Comparison of ENCODE assay signal across 21 cellular contexts in the genomic region with DNA sequence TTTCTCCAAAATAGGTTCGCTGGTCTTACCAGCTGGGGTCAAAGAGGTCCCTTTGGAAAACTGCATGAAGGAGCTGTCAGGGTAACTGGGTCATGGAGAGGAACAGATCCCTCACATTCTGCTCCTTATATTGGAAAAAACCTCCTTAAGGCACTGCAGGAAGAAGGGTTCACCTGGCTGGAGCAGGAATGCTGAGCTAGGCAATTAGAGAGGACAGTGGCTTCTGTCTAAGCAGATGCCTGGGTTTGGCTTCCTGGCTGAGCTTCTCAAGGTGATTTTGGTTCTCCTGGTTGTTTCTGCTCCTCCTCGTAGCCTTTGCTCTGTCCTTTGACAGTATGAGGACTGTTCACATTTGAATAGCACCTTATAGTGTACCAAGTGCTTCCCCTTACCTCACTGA. TPM values are rescaled to one million over a fixed set of nuclear protein-coding genes. Genes with fewer than 3 reads are reported as not detected.
DNase-seq lines count a peak whose midpoint lies in the region; ATAC-seq, FAIRE-seq and TF ChIP-seq lines count a peak whose summit lies in the region.
"Had no signal": no experiment of that assay in that cellular context is flagged by ENCODE, and none has a peak within 500 bp of the region (broad histone marks: within the 10 kb centered on the region; RNA-seq: fewer than 3 reads in every experiment).

No MANE protein-coding gene starts in this region.

- TF ChIP-seq POLR2A in H1 (IDR thresholded peaks at IDR 0.05; ENCODE audit: control extremely low read depth in 1 of 2, low read depth in 2 of 2, low read length in 2 of 2) (no peak), uterus (IDR thresholded peaks at IDR 0.05) (no peak)

- H3K4me1 ChIP-seq in MM.1S (ENCODE audit: low read length) (peaks cover 11% of the 10 kb centered on the region), H1 (replicated peaks in 1 of 4; ENCODE audit: control insufficient read depth in 3 of 4, insufficient read depth in 4 of 4, low read length in 3 of 4) (peaks cover 6 to 18% (median 11%) of the 10 kb centered on the region in 4 experiments), parathyroid adenoma (peaks cover 52% of the 10 kb centered on the region), uterus (peaks cover 7 to 24% of the 10 kb centered on the region in 2 donors)

- no peak overlapping the region for H4K91ac ChIP-seq in H1 (replicated peaks; ENCODE audit: insufficient read length, low read length)

- H3K18ac ChIP-seq in H1 (ENCODE audit: extremely low read depth, low read length) = no peak overlapping the region

- no peaks in the 10 kb centered on the region for H3K9me2 ChIP-seq in MM.1S (replicated peaks; ENCODE audit: insufficient read depth, low read length)

- H4K20me1 ChIP-seq in MM.1S (ENCODE audit: insufficient read depth, low read length) (no peaks in the 10 kb centered on the region), H1 (replicated peaks in 1 of 2; ENCODE audit: control insufficient read depth in 1 of 2, insufficient read depth in 2 of 2, low read length in 2 of 2) (no peaks in the 10 kb centered on the region)

- peaks cover 12% of the 10 kb centered on the region for H3K27me3 Mint-ChIP-seq in activated T-helper 2 cell treated with anti-CD3 and anti-CD28 coated beads, Interferon-gamma antibody, Interleukin-2, Interleukin-4, amounts not matched to agents 10 μg/mL and 5 μg/mL and 100 μg/mL, durations not matched to agents 14 hours and 24 hours and 36 hours (ENCODE audit: low read depth)

- H3K9me3 ChIP-seq in MM.1S (replicated peaks; ENCODE audit: insufficient read depth, low read length) (no peaks in the 10 kb centered on the region), H1 (ENCODE audit: insufficient read depth in 2 of 2, low read depth in 1 of 2, low read length in 1 of 2) (peaks cover 5 to 6% of the 10 kb centered on the region in 2 experiments; a peak in 1 of 4 replicates), parathyroid adenoma (ENCODE audit: control insufficient read depth, low read length) (no peaks in the 10 kb centered on the region), uterus (no peaks in the 10 kb centered on the region)
- H3K9me3 ChIP-seq: BE2C had no signal

- H2BK15ac ChIP-seq in H1 (ENCODE audit: low read length) = no peak overlapping the region

- DNase-seq in MM.1S (no peak), H1 (ENCODE audit: low read depth in 1 of 2, low spot score in 2 of 2) (no peak), uterus (no peak), amygdala (lab: John Stamatoyannopoulos, UW) (no peak)
- DNase-seq in activated T-helper 2 cell treated with anti-CD3 and anti-CD28 coated beads, Interferon-gamma antibody, Interleukin-2, Interleukin-4, amounts not matched to agents 10 μg/mL and 5 μg/mL and 100 μg/mL, durations not matched to agents 14 hours and 24 hours and 36 hours (ENCODE audit: low spot score) = no peak
- DNase-seq: BE2C; Caco-2; CD4-positive, alpha-beta T cell; KBM-7; NCI-H1105 treated with DMSO at 0.1 percent for 48 hours; NCI-H1694; NCI-H2081 treated with DMSO at 0.1 percent for 48 hours; SHP77 treated with DMSO at 0.1 percent for 48 hours had no signal

- no peak overlapping the region for H3K27ac ChIP-seq in MM.1S (ENCODE audit: low read length)
- no peak overlapping the region for H3K27ac ChIP-seq in H1 (ENCODE audit: low read depth, low read length)
- peak overlapping the region; percentile 31 for H3K27ac ChIP-seq in parathyroid adenoma
- H3K27ac ChIP-seq in uterus = peak overlapping the region; percentile 92 to 95

- TF ChIP-seq RAD21 in H1 (IDR thresholded peaks at IDR 0.05 in 1 of 2, conservative IDR thresholded peaks at IDR 0.05 in 1 of 2; ENCODE audit: low read depth in 2 of 2, low read length in 2 of 2) = no peak

- H2AFZ ChIP-seq in MM.1S (ENCODE audit: low read length) (0 out of 2 replicates have a peak overlapping the region, but pooled peaks have one; percentile 16), H1 (ENCODE audit: low read length) (no peak overlapping the region), parathyroid adenoma (peak overlapping the region; percentile 65)
- H2AFZ ChIP-seq: GM23338 had no signal

- TF ChIP-seq CTCF in MM.1S (IDR thresholded peaks at IDR 0.05; ENCODE audit: low read length) (no peak), H1 (IDR thresholded peaks at IDR 0.05; ENCODE audit: control extremely low read depth in 1 of 3, insufficient read depth in 1 of 3, low read depth in 1 of 3, low read length in 3 of 3) (no peak), parathyroid adenoma (IDR thresholded peaks at IDR 0.05) (no peak), uterus (IDR thresholded peaks at IDR 0.05) (no peak)

- H2BK20ac ChIP-seq in H1 (ENCODE audit: low read length) = no peak overlapping the region

- no peaks in the 10 kb centered on the region for H3F3A ChIP-seq in MM.1S (ENCODE audit: insufficient read depth, low read length)

- no peak overlapping the region for H2BK5ac ChIP-seq in H1 (ENCODE audit: low read depth, low read length)

- H3K9me3 Mint-ChIP-seq in activated T-helper 2 cell treated with anti-CD3 and anti-CD28 coated beads, Interferon-gamma antibody, Interleukin-2, Interleukin-4, amounts not matched to agents 10 μg/mL and 5 μg/mL and 100 μg/mL, durations not matched to agents 14 hours and 24 hours and 36 hours = peaks cover 6% of the 10 kb centered on the region

- H3K27me3 ChIP-seq in MM.1S (replicated peaks; ENCODE audit: insufficient read depth, low read length) (no peaks in the 10 kb centered on the region), H1 (replicated peaks in 1 of 4; ENCODE audit: control insufficient read depth in 3 of 4, extremely low read depth in 1 of 4, insufficient read depth in 3 of 4, low read length in 3 of 4) (no peaks in the 10 kb centered on the region), parathyroid adenoma (ENCODE audit: control insufficient read depth, insufficient read depth, low read length) (no peaks in the 10 kb centered on the region), uterus (no peaks in the 10 kb centered on the region)
- H3K27me3 ChIP-seq: BE2C had no signal

- H3K56ac ChIP-seq in H1 (replicated peaks; ENCODE audit: insufficient read length, low read depth, low read length) = no peak overlapping the region

- no peaks in the 10 kb centered on the region for H3K4me1 Mint-ChIP-seq in activated T-helper 2 cell treated with anti-CD3 and anti-CD28 coated beads, Interferon-gamma antibody, Interleukin-2, Interleukin-4, amounts not matched to agents 10 μg/mL and 5 μg/mL and 100 μg/mL, durations not matched to agents 14 hours and 24 hours and 36 hours (ENCODE audit: low read depth)

- H3K36me3 ChIP-seq in MM.1S (replicated peaks; ENCODE audit: insufficient read depth, low read length) (no peaks in the 10 kb centered on the region), H1 (ENCODE audit: control insufficient read depth in 2 of 4, insufficient read depth in 4 of 4, low read length in 3 of 4) (no peaks in the 10 kb centered on the region), parathyroid adenoma (ENCODE audit: control insufficient read depth, insufficient read depth, low read length) (no peaks in the 10 kb centered on the region), uterus (no peaks in the 10 kb centered on the region)
- H3K36me3 ChIP-seq: BE2C had no signal

- no peak for TF ChIP-seq EP300 in H1 (IDR thresholded peaks at IDR 0.05; ENCODE audit: borderline replicate concordance in 1 of 2, low read depth in 2 of 2, low read length in 2 of 2)

- no peak for FAIRE-seq in H1 (lab: Jason Lieb, UNC)
- FAIRE-seq: GM12878, GM19239 had no signal

- no peak overlapping the region for H2AK5ac ChIP-seq in H1 (ENCODE audit: low read depth, low read length)

- POLR2A ChIA-PET in H1 (lab: Charles Lee; ENCODE audit: partially characterized antibody) = no interaction called here

- no peak overlapping the region for H2BK120ac ChIP-seq in H1 (replicated peaks; ENCODE audit: low read depth, low read length)

- no peak overlapping the region for H3K4me2 ChIP-seq in MM.1S (ENCODE audit: low read depth, low read length)
- no peak overlapping the region for H3K4me2 ChIP-seq in H1 (ENCODE audit: insufficient read depth in 1 of 2, low read depth in 2 of 2, low read length in 2 of 2)
- peak overlapping the region; percentile 18 for H3K4me2 ChIP-seq in parathyroid adenoma (ENCODE audit: low read length)
- H3K4me2 ChIP-seq: GM23338 had no signal

- H3K79me2 ChIP-seq in MM.1S (ENCODE audit: low read length) = no peaks in the 10 kb centered on the region
- no peaks in the 10 kb centered on the region for H3K79me2 ChIP-seq in H1 (ENCODE audit: control insufficient read depth in 1 of 2, insufficient read depth in 2 of 2, low read length in 2 of 2)
- no peaks in the 10 kb centered on the region for H3K79me2 ChIP-seq in parathyroid adenoma

- no peak overlapping the region for H2BK12ac ChIP-seq in H1 (ENCODE audit: low read depth, low read length)

- no peak overlapping the region for H3K4me3 Mint-ChIP-seq in activated T-helper 2 cell treated with anti-CD3 and anti-CD28 coated beads, Interferon-gamma antibody, Interleukin-2, Interleukin-4, amounts not matched to agents 10 μg/mL and 5 μg/mL and 100 μg/mL, durations not matched to agents 14 hours and 24 hours and 36 hours (ENCODE audit: low read depth)
- H3K4me3 Mint-ChIP-seq: CD4-positive, alpha-beta T cell; GM23338 had no signal

- WGBS in H1 (ENCODE audit: extremely low coverage in 1 of 2, insufficient coverage in 1 of 2, insufficient read length in 1 of 2, insufficient replicate concordance in 2 of 2, low coverage in 1 of 2, low lambda C conversion rate in 2 of 2, missing lambda C conversion rate in 1 of 2), 2 experiments = 91% methylated on average over 2 of the region's 2 CpGs; no CpG with 5 or more reads in 1 of the 2 experiments

- H4K8ac ChIP-seq in H1 (ENCODE audit: extremely low read depth, insufficient read depth, low read length) = no peak overlapping the region

- no peak overlapping the region for H3K23ac ChIP-seq in H1 (ENCODE audit: insufficient read length)

- no peaks in the 10 kb centered on the region for H3K79me1 ChIP-seq in H1 (ENCODE audit: low read depth, low read length)

- H3K4ac ChIP-seq in H1 (replicated peaks; ENCODE audit: insufficient read length, low read depth, low read length) = no peak overlapping the region

- intact Hi-C loops in uterus (cut with DNase I; ENCODE audit: low total_unique reads) = no loop called here
- intact Hi-C loops in activated T-helper 2 cell treated with anti-CD3 and anti-CD28 coated beads, Interferon-gamma antibody, Interleukin-2, Interleukin-4, amounts not matched to agents 10 μg/mL and 5 μg/mL and 100 μg/mL, durations not matched to agents 14 hours and 24 hours and 36 hours (cut with micrococcal nuclease) = no loop called here

- no peak overlapping the region for H3K14ac ChIP-seq in H1 (ENCODE audit: insufficient read length)

- H3K4me3 ChIP-seq in MM.1S (ENCODE audit: low read length) = no peak overlapping the region
- no peak overlapping the region for H3K4me3 ChIP-seq in H1 (ENCODE audit: extremely low read depth in 1 of 4, insufficient read depth in 2 of 4, low read depth in 3 of 4, low read length in 4 of 4)
- H3K4me3 ChIP-seq in parathyroid adenoma (ENCODE audit: low read depth, low read length) = no peak overlapping the region
- no peak overlapping the region for H3K4me3 ChIP-seq in uterus
- H3K4me3 ChIP-seq: GM12878, GM23338 had no signal

- no peak overlapping the region for H4K5ac ChIP-seq in H1 (ENCODE audit: insufficient read length, low read depth, low read length)

- H3K23me2 ChIP-seq in H1 (ENCODE audit: low read depth, low read length) = no peaks in the 10 kb centered on the region

- H3K9ac ChIP-seq in MM.1S (ENCODE audit: low read length) = no peak overlapping the region
- H3K9ac ChIP-seq in H1 (replicated peaks in 1 of 4; ENCODE audit: extremely low read depth in 1 of 4, low read depth in 3 of 4, low read length in 3 of 4) = 0 out of 7 replicates have a peak overlapping the region, but pooled peaks of 1 of the 4 experiments have one; percentile 1
- H3K9ac ChIP-seq in parathyroid adenoma = no peak overlapping the region

- no peak for ATAC-seq in GM19455 (IDR thresholded peaks at IDR 0.05; ENCODE audit: unreplicated experiment)
- ATAC-seq: GM12878, GM23338, HCT116, SK-N-SH treated with all-trans-retinoic acid at 6 μM for 48 hours had no signal

- no peak overlapping the region for H3K27ac Mint-ChIP-seq in activated T-helper 2 cell treated with anti-CD3 and anti-CD28 coated beads, Interferon-gamma antibody, Interleukin-2, Interleukin-4, amounts not matched to agents 10 μg/mL and 5 μg/mL and 100 μg/mL, durations not matched to agents 14 hours and 24 hours and 36 hours
- H3K27ac Mint-ChIP-seq: CD4-positive, alpha-beta T cell; GM23338 had no signal

- CTCF ChIA-PET in H1 (lab: Charles Lee; ENCODE audit: partially characterized antibody) = interaction anchor here (0.8 to 0.9 kb wide), 2 partner anchors 17 to 43 kb away, joined by 3 to 4 read pairs; no protein-coding TSS in a partner anchor

- H3K36me3 Mint-ChIP-seq in activated T-helper 2 cell treated with anti-CD3 and anti-CD28 coated beads, Interferon-gamma antibody, Interleukin-2, Interleukin-4, amounts not matched to agents 10 μg/mL and 5 μg/mL and 100 μg/mL, durations not matched to agents 14 hours and 24 hours and 36 hours (ENCODE audit: low read depth) = no peaks in the 10 kb centered on the region

RNA-seq across cellular contexts. Expression of a gene that starts 19.6 kb away (rescaled TPM):
- total RNA-seq in H1 (2021; fragmentation: NEBNext Ultra II Directional; extraction: Animal tissue kit (Norgen Biotek cat#: 25700)) = 0.09 TPM in 1 of 2 replicates, not detected in the other
- 0.08 and 0.09 TPM in 2 replicates for polyA plus RNA-seq in H1 (2011; rRNA removed)
- 0.10 TPM for polyA plus RNA-seq in H1 (2011; cell fraction: cytosol; rRNA removed)
- polyA plus RNA-seq in H1 (2011; cell fraction: nucleus; rRNA removed) = 0.14 TPM
- polyA plus RNA-seq in H1 (2012, experiment 1 of 2) = 0.07 to 0.31 TPM (median 0.17 TPM) in 4 replicates
- 0.04 TPM for polyA plus RNA-seq in H1 (2012, experiment 2 of 2)
- 0.02 TPM for polyA plus RNA-seq in H1 (2013, experiment 1 of 2)
- polyA plus RNA-seq in H1 (2013, experiment 2 of 2) = 0.09 TPM
- 0.16 and 0.46 TPM in 2 replicates for polyA minus RNA-seq in H1 (2011; rRNA and poly(A)+ RNA removed)
- polyA minus RNA-seq in H1 (2011; cell fraction: cytosol; rRNA and poly(A)+ RNA removed) = not detected
- polyA minus RNA-seq in H1 (2011; cell fraction: nucleus; rRNA and poly(A)+ RNA removed) = 0.30 TPM
- total RNA-seq in uterus = 10 to 100 TPM in 3 of 4 donors, 1 to 10 TPM in 1; 7.4 to 28.7 (median 23.5) TPM
- not detected in 2 replicates for total RNA-seq in activated T-helper 2 cell treated with anti-CD3 and anti-CD28 coated beads, Interferon-gamma antibody, Interleukin-2, Interleukin-4, amounts not matched to agents 10 μg/mL and 5 μg/mL and 100 μg/mL, durations not matched to agents 14 hours and 24 hours and 36 hours
- total RNA-seq: NCI-H460 had no signal
- polyA plus RNA-seq: GM23338 had no signal

RNA-seq across cellular contexts. Expression of a gene that starts 50.5 kb away (rescaled TPM):
- 1.3 and 2.0 TPM in 2 replicates for total RNA-seq in H1 (2021; fragmentation: NEBNext Ultra II Directional; extraction: Animal tissue kit (Norgen Biotek cat#: 25700))
- polyA plus RNA-seq in H1 (2011; rRNA removed) = 0.12 and 0.47 TPM in 2 replicates
- 0.53 TPM for polyA plus RNA-seq in H1 (2011; cell fraction: cytosol; rRNA removed)
- 0.53 TPM for polyA plus RNA-seq in H1 (2011; cell fraction: nucleus; rRNA removed)
- polyA plus RNA-seq in H1 (2012, experiment 1 of 2) = 0.71 to 2.0 TPM (median 1.2 TPM) in 4 replicates
- not detected for polyA plus RNA-seq in H1 (2012, experiment 2 of 2)
- polyA plus RNA-seq in H1 (2013, experiment 1 of 2) = 1.0 TPM
- polyA plus RNA-seq in H1 (2013, experiment 2 of 2) = 0.75 TPM
- 0.95 and 1.2 TPM in 2 replicates for polyA minus RNA-seq in H1 (2011; rRNA and poly(A)+ RNA removed)
- 2.2 TPM for polyA minus RNA-seq in H1 (2011; cell fraction: cytosol; rRNA and poly(A)+ RNA removed)
- polyA minus RNA-seq in H1 (2011; cell fraction: nucleus; rRNA and poly(A)+ RNA removed) = 3.2 TPM
- 10 to 100 TPM in 3 of 4 donors, 1 to 10 TPM in 1; 9.2 to 22.8 (median 14.5) TPM for total RNA-seq in uterus
- total RNA-seq in activated T-helper 2 cell treated with anti-CD3 and anti-CD28 coated beads, Interferon-gamma antibody, Interleukin-2, Interleukin-4, amounts not matched to agents 10 μg/mL and 5 μg/mL and 100 μg/mL, durations not matched to agents 14 hours and 24 hours and 36 hours = 1.4 and 2.7 TPM in 2 replicates

Comparison
In these comparisons a context has a peak if more than half of its experiments do, and no peak if none do; other contexts are left out.
1. H3K27ac ChIP-seq: peak in parathyroid adenoma (single experiment) and uterus (2 of 2); none in MM.1S (single experiment) and H1 (single experiment).